Comparison of ENCODE assay signal across 9 cellular contexts in genomic region chr2:123485056-123485455, GRCh38.
"Had no signal": no experiment of that assay in that cellular context is flagged by ENCODE, and none has a peak within 500 bp of the region (broad histone marks: within the 10 kb centered on the region; RNA-seq: fewer than 3 reads in every experiment).

No MANE protein-coding gene starts in this region.

- H3K9me3 ChIP-seq: HAP-1 had no signal

- ATAC-seq: GM23338, HCT116 had no signal

- H3K4me3 ChIP-seq: GM23248, GM23338, HAP-1 had no signal

- DNase-seq: GM23248, GOT3, H7, H9, HCEC 1CT, HFFc6 had no signal

- H3K4me1 ChIP-seq: HAP-1 had no signal

- H2AFZ ChIP-seq: GM23248, GM23338 had no signal

- H3K9ac ChIP-seq: GM23248 had no signal

- H3K27ac ChIP-seq: GM23248 had no signal

- H3K4me2 ChIP-seq: GM23338 had no signal

- H3K36me3 ChIP-seq: HAP-1 had no signal
